In genomic region chr4:37734989-37735388, GRCh38 we compare ENCODE assay signal across 28 cellular contexts.
"Had no signal": no experiment of that assay in that cellular context is flagged by ENCODE, and none has a peak within 500 bp of the region (broad histone marks: within the 10 kb centered on the region; RNA-seq: fewer than 3 reads in every experiment).

No MANE protein-coding gene starts in this region.

- H3K27me3 Mint-ChIP-seq: stimulated activated naive B cell treated with anti-CD40 and anti-IgM and Interleukin-4, amounts not matched to agents 10 μg/mL and 1 μg/mL and 100 μg/mL, for 72 hours; stimulated activated naive CD8-positive, alpha-beta T cell treated with anti-CD3 and anti-CD28 coated beads, Interleukin-15, amount 100 ng/mL, for 72 hours; stimulated activated naive CD8-positive, alpha-beta T cell treated with anti-CD3 and anti-CD28 coated beads, Interleukin-15, Interleukin-2, amounts not matched to agents 100 ng/mL and 50 ng/mL, for 24 hours; type B pancreatic cell had no signal

- H3K36me3 Mint-ChIP-seq: stimulated activated effector memory CD8-positive, alpha-beta T cell treated with anti-CD3 and anti-CD28 coated beads, Interleukin-12 subunit alpha, Interleukin-12 subunit beta, amount 100 ng/mL, for 72 hours; stimulated activated memory B cell treated with anti-CD40 and anti-IgM and Interleukin-4, amounts not matched to agents 10 μg/mL and 1 μg/mL and 100 μg/mL, for 72 hours; stimulated activated naive B cell treated with anti-CD40 and anti-IgM and Interleukin-4, amounts not matched to agents 10 μg/mL and 1 μg/mL and 100 μg/mL, for 72 hours; type B pancreatic cell had no signal

- DNase-seq: stimulated activated CD4-positive, alpha-beta T cell treated with anti-CD3 and anti-CD28 coated beads, Interleukin-2, amount 100 ng/mL, for 48 hours; stimulated activated CD4-positive, alpha-beta T cell treated with anti-CD3 and anti-CD28 coated beads, Interleukin-4, amount 100 ng/mL, for 1 hour; stimulated activated CD4-positive, alpha-beta T cell treated with anti-CD3 and anti-CD28 coated beads, Interleukin-4, amount 100 ng/mL, for 24 hours; stimulated activated CD4-positive, alpha-beta T cell treated with anti-CD3 and anti-CD28 coated beads, Interleukin-4, amount 100 ng/mL, for 4 hours; stimulated activated CD8-positive, alpha-beta memory T cell treated with anti-CD3 and anti-CD28 coated beads, Interleukin-4, amount 100 ng/mL, for 48 hours; stimulated activated naive B cell treated with anti-CD40 and anti-IgM and Interleukin-4, amounts not matched to agents 10 μg/mL and 1 μg/mL and 100 μg/mL, for 72 hours; stimulated activated naive CD4-positive, alpha-beta T cell; stimulated activated naive CD4-positive, alpha-beta T cell treated with Interleukin-2 at 50 U/mL for 16 hours; stimulated activated naive CD8-positive, alpha-beta T cell treated with anti-CD3 and anti-CD28 coated beads, Interleukin-15, amount 100 ng/mL, for 72 hours; stimulated activated naive CD8-positive, alpha-beta T cell treated with anti-CD3 and anti-CD28 coated beads, Interleukin-15, Interleukin-2, amounts not matched to agents 100 U/mL and 50 U/mL, for 24 hours; stomach; testis; thyroid gland; transverse colon; trophoblast cell; upper lobe of right lung; uterus had no signal

- ATAC-seq: stimulated activated effector memory CD8-positive, alpha-beta T cell treated with anti-CD3 and anti-CD28 coated beads, Interleukin-12 subunit alpha, Interleukin-12 subunit beta, amount 100 ng/mL, for 72 hours; stimulated activated memory B cell treated with anti-CD40 and anti-IgM and Interleukin-4, amounts not matched to agents 10 μg/mL and 1 μg/mL and 100 μg/mL, for 72 hours; stimulated activated naive CD8-positive, alpha-beta T cell treated with anti-CD3 and anti-CD28 coated beads, Interleukin-15, amount 100 ng/mL, for 72 hours; stimulated activated naive CD8-positive, alpha-beta T cell treated with anti-CD3 and anti-CD28 coated beads, Interleukin-15, Interleukin-2, amounts not matched to agents 100 U/mL and 50 U/mL, for 24 hours had no signal

- H3K4me3 ChIP-seq: stomach, suprapubic skin, testis, thoracic aorta, thyroid gland, tibial artery, tibial nerve, transverse colon, upper lobe of left lung, upper lobe of right lung, uterus, vagina had no signal

- H3K4me1 ChIP-seq: stomach, suprapubic skin, testis, thyroid gland, tibial artery, tibial nerve, upper lobe of left lung, upper lobe of right lung, uterus, vagina had no signal

- H3K9me3 ChIP-seq: stomach, suprapubic skin, testis, thoracic aorta, thyroid gland, tibial artery, tibial nerve, transverse colon, upper lobe of left lung, upper lobe of right lung, uterus, vagina had no signal

- H3K27me3 ChIP-seq: stomach, suprapubic skin, testis, thyroid gland, tibial artery, tibial nerve, transverse colon, upper lobe of right lung, uterus, vagina had no signal

- H3K27ac Mint-ChIP-seq: stimulated activated effector memory CD8-positive, alpha-beta T cell treated with anti-CD3 and anti-CD28 coated beads, Interleukin-12 subunit alpha, Interleukin-12 subunit beta, amount 100 ng/mL, for 72 hours; stimulated activated memory B cell treated with anti-CD40 and anti-IgM and Interleukin-4, amounts not matched to agents 10 μg/mL and 1 μg/mL and 100 μg/mL, for 72 hours; stimulated activated naive B cell treated with anti-CD40 and anti-IgM and Interleukin-4, amounts not matched to agents 10 μg/mL and 1 μg/mL and 100 μg/mL, for 72 hours; stimulated activated naive CD8-positive, alpha-beta T cell treated with anti-CD3 and anti-CD28 coated beads, Interleukin-15, amount 100 ng/mL, for 72 hours; stimulated activated naive CD8-positive, alpha-beta T cell treated with anti-CD3 and anti-CD28 coated beads, Interleukin-15, Interleukin-2, amounts not matched to agents 100 ng/mL and 50 ng/mL, for 24 hours; type B pancreatic cell had no signal

- H3K4me1 Mint-ChIP-seq: stimulated activated effector memory CD8-positive, alpha-beta T cell treated with anti-CD3 and anti-CD28 coated beads, Interleukin-12 subunit alpha, Interleukin-12 subunit beta, amount 100 ng/mL, for 72 hours; stimulated activated memory B cell treated with anti-CD40 and anti-IgM and Interleukin-4, amounts not matched to agents 10 μg/mL and 1 μg/mL and 100 μg/mL, for 72 hours; stimulated activated naive CD8-positive, alpha-beta T cell treated with anti-CD3 and anti-CD28 coated beads, Interleukin-15, amount 100 ng/mL, for 72 hours had no signal

- H3K4me3 Mint-ChIP-seq: stimulated activated effector memory CD8-positive, alpha-beta T cell treated with anti-CD3 and anti-CD28 coated beads, Interleukin-12 subunit alpha, Interleukin-12 subunit beta, amount 100 ng/mL, for 72 hours; stimulated activated memory B cell treated with anti-CD40 and anti-IgM and Interleukin-4, amounts not matched to agents 10 μg/mL and 1 μg/mL and 100 μg/mL, for 72 hours; stimulated activated naive B cell treated with anti-CD40 and anti-IgM and Interleukin-4, amounts not matched to agents 10 μg/mL and 1 μg/mL and 100 μg/mL, for 72 hours; stimulated activated naive CD8-positive, alpha-beta T cell treated with anti-CD3 and anti-CD28 coated beads, Interleukin-15, amount 100 ng/mL, for 72 hours; stimulated activated naive CD8-positive, alpha-beta T cell treated with anti-CD3 and anti-CD28 coated beads, Interleukin-15, Interleukin-2, amounts not matched to agents 100 ng/mL and 50 ng/mL, for 24 hours; type B pancreatic cell had no signal

- FAIRE-seq: urothelium cell line had no signal

- H3K27ac ChIP-seq: stomach, suprapubic skin, testis, thoracic aorta, thyroid gland, tibial artery, tibial nerve, upper lobe of left lung, upper lobe of right lung, uterus, vagina had no signal

- H3K36me3 ChIP-seq: stomach, suprapubic skin, thoracic aorta, thyroid gland, tibial artery, tibial nerve, transverse colon, upper lobe of left lung, upper lobe of right lung, uterus, vagina had no signal

- H3K9me3 Mint-ChIP-seq: stimulated activated effector memory CD8-positive, alpha-beta T cell treated with anti-CD3 and anti-CD28 coated beads, Interleukin-12 subunit alpha, Interleukin-12 subunit beta, amount 100 ng/mL, for 72 hours; stimulated activated memory B cell treated with anti-CD40 and anti-IgM and Interleukin-4, amounts not matched to agents 10 μg/mL and 1 μg/mL and 100 μg/mL, for 72 hours; stimulated activated naive B cell treated with anti-CD40 and anti-IgM and Interleukin-4, amounts not matched to agents 10 μg/mL and 1 μg/mL and 100 μg/mL, for 72 hours; stimulated activated naive CD8-positive, alpha-beta T cell treated with anti-CD3 and anti-CD28 coated beads, Interleukin-15, amount 100 ng/mL, for 72 hours; stimulated activated naive CD8-positive, alpha-beta T cell treated with anti-CD3 and anti-CD28 coated beads, Interleukin-15, Interleukin-2, amounts not matched to agents 100 ng/mL and 50 ng/mL, for 24 hours; type B pancreatic cell had no signal
